ENCODE assay signal across 8 cellular contexts in genomic region chrX:129654652-129655546, GRCh38. TPM values are rescaled to one million over a fixed set of nuclear protein-coding genes. Genes with fewer than 3 reads are reported as not detected.
DNase-seq lines count a peak whose midpoint lies in the region; ATAC-seq and TF ChIP-seq lines count a peak whose summit lies in the region.

A gene with protein sequence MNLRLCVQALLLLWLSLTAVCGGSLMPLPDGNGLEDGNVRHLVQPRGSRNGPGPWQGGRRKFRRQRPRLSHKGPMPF (minus strand): TSS chrX:129654956. CDS start chrX:129654630, 326 bp downstream.

- no peak within 1 kb of the TSS for H3K4ac ChIP-seq in neuronal stem cell (ENCODE audit: low read length)

- peaks cover 35% of the 10 kb centered on the region for H3K27me3 Mint-ChIP-seq in activated T-cell treated with anti-CD3 and anti-CD28 coated beads, Interleukin-2, amount 50 U/mL, for 72 hours (ENCODE audit: low read depth)

- H2AK5ac ChIP-seq in neuronal stem cell (ENCODE audit: low read depth, low read length): no peak within 1 kb of the TSS

- peaks cover 18% of the 10 kb centered on the region; the same call in 1 of the 2 replicates for H4K20me1 ChIP-seq in BLaER1

- peak within 1 kb of the TSS; percentile 85 for H3K18ac ChIP-seq in neuronal stem cell (ENCODE audit: low read length)

- no peak within 1 kb of the TSS for H4K91ac ChIP-seq in neuronal stem cell (ENCODE audit: low read depth, low read length, poor library complexity)

- H2BK5ac ChIP-seq in neuronal stem cell (ENCODE audit: low read length): no peak within 1 kb of the TSS

- H3K4me2 ChIP-seq in BLaER1: peak within 1 kb of the TSS; percentile 81
- H3K4me2 ChIP-seq in neuronal stem cell (ENCODE audit: insufficient read depth, low read length, poor library complexity, severe bottlenecking): peak within 1 kb of the TSS; percentile 77

- H3K27me3 ChIP-seq in BLaER1 (peaks cover 84% of the 10 kb centered on the region), foreskin keratinocyte (peaks cover 4% of the 10 kb centered on the region), neuronal stem cell (ENCODE audit: control insufficient read depth in 3 of 3, insufficient read depth in 3 of 3, low read depth in 1 of 3, low read length in 3 of 3) (peaks cover 0 to 17% (median 0%) of the 10 kb centered on the region in 3 experiments)

- H2BK12ac ChIP-seq in neuronal stem cell (ENCODE audit: low read length): no peak within 1 kb of the TSS

- no peak within 1 kb of the TSS for H4K8ac ChIP-seq in neuronal stem cell (ENCODE audit: low read depth, low read length)

- peaks cover 17% of the 10 kb centered on the region for H3K9me3 ChIP-seq in BLaER1
- H3K9me3 ChIP-seq in neuronal stem cell (replicated peaks in 1 of 2; ENCODE audit: control insufficient read depth in 2 of 2, insufficient read depth in 1 of 2, low read depth in 1 of 2, low read length in 2 of 2): peaks cover 0 to 2% of the 10 kb centered on the region in 2 donors

- H3K4me3 Mint-ChIP-seq in activated T-cell treated with anti-CD3 and anti-CD28 coated beads, Interleukin-2, amount 50 U/mL, for 72 hours: peak within 1 kb of the TSS; percentile 78 to 80

- H3K4me3 ChIP-seq in BLaER1 (peak within 1 kb of the TSS; percentile 67), LNCaP clone FGC (ENCODE audit: low read depth, low read length) (peak within 1 kb of the TSS; percentile 56), neuronal stem cell (ENCODE audit: low read length in 2 of 2) (peak within 1 kb of the TSS; percentile 56 to 76)

- H3K4me1 ChIP-seq in BLaER1 (peaks cover 16% of the 10 kb centered on the region), foreskin keratinocyte (no peaks in the 10 kb centered on the region), neuronal stem cell (ENCODE audit: control insufficient read depth in 2 of 2, insufficient read depth in 1 of 2, low read depth in 1 of 2, low read length in 2 of 2) (peaks cover 8% of the 10 kb centered on the region in 2 donors)

- H3K9ac ChIP-seq in BLaER1 (peak within 1 kb of the TSS; percentile 38; the same call in 1 of the 2 replicates), neuronal stem cell (ENCODE audit: low read depth, low read length, poor library complexity) (peak within 1 kb of the TSS; percentile 60)

- no peaks in the 10 kb centered on the region for H3K79me1 ChIP-seq in neuronal stem cell (ENCODE audit: low read depth, low read length)

- no peak within 1 kb of the TSS for H2BK15ac ChIP-seq in neuronal stem cell (ENCODE audit: low read length)

- no peak for DNase-seq in LNCaP clone FGC (ENCODE audit: low read depth)
- peak in 1 of 2 donors; percentile 37 for DNase-seq in activated T-cell treated with anti-CD3 and anti-CD28 coated beads, Interleukin-2, amount 50 U/mL, for 72 hours
- DNase-seq in foreskin keratinocyte: no peak
- DNase-seq in neuronal stem cell (ENCODE audit: low spot score): peak; percentile 20

- WGBS in neuronal stem cell (ENCODE audit: extremely low coverage in 2 of 2, insufficient read length in 2 of 2, insufficient replicate concordance in 1 of 2), 2 donors: no CpG with 5 or more reads among the region's 67 CpGs

- no peak within 1 kb of the TSS for H3K27ac Mint-ChIP-seq in activated T-cell treated with anti-CD3 and anti-CD28 coated beads, Interleukin-2, amount 50 U/mL, for 72 hours

- H2AFZ ChIP-seq in neuronal stem cell (ENCODE audit: low read length): peak within 1 kb of the TSS; percentile 93

- H3K23ac ChIP-seq in neuronal stem cell (ENCODE audit: low read depth, low read length, poor library complexity): no peak within 1 kb of the TSS

- peak; percentile 26 for ATAC-seq in GM19043 (IDR thresholded peaks at IDR 0.05; ENCODE audit: low read depth, unreplicated experiment)
- ATAC-seq in activated T-cell treated with anti-CD3 and anti-CD28 coated beads, Interleukin-2, amount 50 U/mL, for 72 hours (replicated peaks in 1 of 2): peak; percentile 66 to 75
- peak; percentile 77 for ATAC-seq in foreskin keratinocyte
- no peak for ATAC-seq in HG03159 (IDR thresholded peaks at IDR 0.05; ENCODE audit: unreplicated experiment)
- ATAC-seq in GM19328 (IDR thresholded peaks at IDR 0.05; ENCODE audit: unreplicated experiment): no peak

- H3K4me1 Mint-ChIP-seq in activated T-cell treated with anti-CD3 and anti-CD28 coated beads, Interleukin-2, amount 50 U/mL, for 72 hours (ENCODE audit: low read depth): peaks cover 7% of the 10 kb centered on the region

- H3K36me3 ChIP-seq in BLaER1: no peaks in the 10 kb centered on the region
- H3K36me3 ChIP-seq in neuronal stem cell (replicated peaks in 1 of 2; ENCODE audit: control insufficient read depth in 2 of 2, insufficient read depth in 2 of 2, low read length in 2 of 2): no peaks in the 10 kb centered on the region

- no peaks in the 10 kb centered on the region for H3K9me3 Mint-ChIP-seq in activated T-cell treated with anti-CD3 and anti-CD28 coated beads, Interleukin-2, amount 50 U/mL, for 72 hours

- H3K36me3 Mint-ChIP-seq in activated T-cell treated with anti-CD3 and anti-CD28 coated beads, Interleukin-2, amount 50 U/mL, for 72 hours (ENCODE audit: insufficient read depth in 2 of 2): no peaks in the 10 kb centered on the region

- no peak for TF ChIP-seq CTCF in LNCaP clone FGC (IDR thresholded peaks at IDR 0.05; ENCODE audit: control insufficient read depth, extremely low read depth, insufficient read depth)
- TF ChIP-seq CTCF in foreskin keratinocyte (conservative IDR thresholded peaks at IDR 0.05): peak; percentile 12

- H2BK120ac ChIP-seq in neuronal stem cell (ENCODE audit: low read depth, low read length): no peak within 1 kb of the TSS

- no peak within 1 kb of the TSS for H3K14ac ChIP-seq in neuronal stem cell (ENCODE audit: low read length)

- H3K27ac ChIP-seq in BLaER1 (no peak within 1 kb of the TSS), foreskin keratinocyte (no peak within 1 kb of the TSS), neuronal stem cell (replicated peaks; ENCODE audit: low read length) (no peak within 1 kb of the TSS)

RNA-seq across cellular contexts. Expression of the gene that starts here (rescaled TPM):
- total RNA-seq in activated T-cell treated with anti-CD3 and anti-CD28 coated beads, Interleukin-2, amount 50 U/mL, for 72 hours: under 1 TPM; 0.14 to 0.23 TPM
- 1.6 and 8.2 TPM in 2 replicates for total RNA-seq in foreskin keratinocyte
- 1.2 and 8.0 TPM in 2 replicates for polyA plus RNA-seq in foreskin keratinocyte
- 1.2 TPM for polyA plus RNA-seq in neuronal stem cell (2013, experiment 1 of 2)
- polyA plus RNA-seq in neuronal stem cell (2013, experiment 2 of 2): 1.4 TPM

Comparison
In these comparisons a context has a peak if more than half of its experiments do, and no peak if none do; other contexts are left out.
1. Peak in ATAC-seq in activated T-cell treated with anti-CD3 and anti-CD28 coated beads, Interleukin-2, amount 50 U/mL, for 72 hours; RNA of the gene not detected or under 1 TPM.
2. ATAC-seq: peak in GM19043 (single experiment) and foreskin keratinocyte (single experiment); none in HG03159 (single experiment) and GM19328 (single experiment).
3. Peak in every context shown above with its lines, with median percentiles within 50 percentile points of each other: H3K4me3 ChIP-seq.